Comparison of ENCODE assay signal across 1 cellular context in genomic region chr16:19837331-19837943, GRCh38.
TF ChIP-seq lines count a peak whose summit lies in the region.

No MANE protein-coding gene starts in this region.

TF ChIP-seq in HepG2, 621 proteins besides CTCF, POLR2A, EP300 and RAD21 (continued from another document):
- TF ChIP-seq ZNF605 (CRISPR knock-in tag; IDR thresholded peaks at IDR 0.05) = no peak
